17 cellular contexts compared by ENCODE assay signal in genomic region chr13:110633776-110634175, GRCh38. TPM values are rescaled to one million over a fixed set of nuclear protein-coding genes. Genes with fewer than 3 reads are reported as not detected.
DNase-seq lines count a peak whose midpoint lies in the region; ATAC-seq and TF ChIP-seq lines count a peak whose summit lies in the region.
"Had no signal": no experiment of that assay in that cellular context is flagged by ENCODE, and none has a peak within 500 bp of the region (broad histone marks: within the 10 kb centered on the region; RNA-seq: fewer than 3 reads in every experiment).

No MANE protein-coding gene starts in this region.

- no peak for ATAC-seq in body of pancreas

- H3K4me1 Mint-ChIP-seq in chondrocyte (ENCODE audit: low read depth): peaks cover 18% of the 10 kb centered on the region

- peak overlapping the region; percentile 37 for H3K27ac Mint-ChIP-seq in chondrocyte (ENCODE audit: unreplicated experiment)

- H3K4me3 ChIP-seq in H7 (ENCODE audit: insufficient read depth, low read depth, low read length) (no peak overlapping the region), osteoblast (ENCODE audit: insufficient read depth, low read length) (no peak overlapping the region), body of pancreas (no peak overlapping the region)
- H3K4me3 ChIP-seq: A549 had no signal

- no peak overlapping the region for H2AFZ ChIP-seq in osteoblast (ENCODE audit: low read length)

- H3K79me2 ChIP-seq in osteoblast (ENCODE audit: insufficient read depth, low read length): peaks cover 60% of the 10 kb centered on the region

- H4K20me1 ChIP-seq in osteoblast (ENCODE audit: insufficient read depth, low read length): peaks cover 35% of the 10 kb centered on the region

- H3K27ac ChIP-seq in osteoblast (ENCODE audit: low read depth, low read length) (peak overlapping the region; percentile 60), body of pancreas (no peak overlapping the region)
- H3K27ac ChIP-seq: C4-2B, HL-60 had no signal

- H3K4me1 ChIP-seq in osteoblast (ENCODE audit: insufficient read depth, low read length): peaks cover 10% of the 10 kb centered on the region
- no peaks in the 10 kb centered on the region for H3K4me1 ChIP-seq in body of pancreas

- intact Hi-C loops in body of pancreas (cut with DNase I): no loop called here

- H3K9me3 ChIP-seq in osteoblast (ENCODE audit: low read depth, low read length) (no peaks in the 10 kb centered on the region), body of pancreas (no peaks in the 10 kb centered on the region)
- H3K9me3 ChIP-seq: A549, BE2C had no signal

- no peak for TF ChIP-seq POLR2A in body of pancreas (IDR thresholded peaks at IDR 0.05)

- H3K27me3 ChIP-seq in H7 (ENCODE audit: control insufficient read depth, insufficient read depth, low read length) (no peaks in the 10 kb centered on the region), osteoblast (ENCODE audit: insufficient read depth, low read length) (no peaks in the 10 kb centered on the region), body of pancreas (no peaks in the 10 kb centered on the region)
- H3K27me3 ChIP-seq: BE2C had no signal

- H3K9me3 Mint-ChIP-seq in chondrocyte (ENCODE audit: low read depth): no peaks in the 10 kb centered on the region
- H3K9me3 Mint-ChIP-seq: CD4-positive, alpha-beta memory T cell; HFFc6 had no signal

- no peak overlapping the region for H3K4me2 ChIP-seq in osteoblast (ENCODE audit: insufficient read depth, low read length)
- H3K4me2 ChIP-seq: A549 had no signal

- H3K36me3 Mint-ChIP-seq in chondrocyte (ENCODE audit: low read depth): peaks cover 14% of the 10 kb centered on the region

- H3K36me3 ChIP-seq in H7 (replicated peaks; ENCODE audit: control insufficient read depth, insufficient read depth, low read length) (peaks cover 16% of the 10 kb centered on the region), osteoblast (ENCODE audit: insufficient read depth, low read length) (peaks cover 51% of the 10 kb centered on the region), body of pancreas (replicated peaks in 1 of 2; ENCODE audit: insufficient read depth in 1 of 2, low read depth in 2 of 2) (peaks cover 9 to 35% of the 10 kb centered on the region in 2 donors)

- 83 to 85% methylated on average over 8 of the region's 8 CpGs for WGBS in body of pancreas, 2 donors

- H3K4me3 Mint-ChIP-seq in chondrocyte (ENCODE audit: unreplicated experiment): no peak overlapping the region
- H3K4me3 Mint-ChIP-seq: CD4-positive, alpha-beta memory T cell; HFFc6 had no signal

- H3K27me3 Mint-ChIP-seq in chondrocyte (ENCODE audit: low read depth): no peaks in the 10 kb centered on the region
- H3K27me3 Mint-ChIP-seq: CD4-positive, alpha-beta memory T cell had no signal

- TF ChIP-seq CTCF in chondrocyte (IDR thresholded peaks at IDR 0.05) (no peak), osteoblast (IDR thresholded peaks at IDR 0.05; ENCODE audit: extremely low read depth, low read depth, low read length) (no peak), body of pancreas (IDR thresholded peaks at IDR 0.05) (no peak)

- DNase-seq in H7 (peak; percentile 34), LHCN-M2 (ENCODE audit: low read depth) (peak; percentile 21), chondrocyte (ENCODE audit: low spot score) (no peak), osteoblast (ENCODE audit: insufficient read length, low spot score, missing footprints) (no peak), superior temporal gyrus (ENCODE audit: extremely low spot score) (no peak), body of pancreas (no peak)
- DNase-seq in activated CD4-positive, alpha-beta T cell treated with anti-CD3 and anti-CD28 coated beads, Interleukin-2, amount 50 U/mL, for 1 hour: no peak
- DNase-seq: BE2C; CD4-positive, alpha-beta memory T cell; DMS79 treated with DMSO at 0.1 percent for 48 hours; EL; GF-D8; HCEC 1CT; HFFc6 had no signal

RNA-seq across cellular contexts. Expression of gene NAXD, which starts 18.4 kb away (rescaled TPM):
- 21.0 and 22.8 TPM in 2 replicates for total RNA-seq in H7 (2014; rRNA removed; shearing (Covaris generic))
- total RNA-seq in LHCN-M2 (2014; rRNA removed) (23.5 and 25.9 TPM in 2 replicates), chondrocyte (23.5 to 28.4 TPM (median 27.1 TPM) in 3 replicates), osteoblast (13.8 and 15.9 TPM in 2 replicates), body of pancreas (10 to 100 TPM; 23.4 to 27.5 TPM)
- 20.1 TPM for polyA plus RNA-seq in LHCN-M2 (2012)

Comparison
In these comparisons a context has a peak if more than half of its experiments do, and no peak if none do; other contexts are left out.
1. DNase-seq: peak in H7 (single experiment) and LHCN-M2 (single experiment); none in chondrocyte (single experiment), osteoblast (single experiment), superior temporal gyrus (single experiment), body of pancreas (0 of 4) and activated CD4-positive, alpha-beta T cell treated with anti-CD3 and anti-CD28 coated beads, Interleukin-2, amount 50 U/mL, for 1 hour (single experiment).